Comparison of ENCODE assay signal across 1 cellular context in the genomic region with DNA sequence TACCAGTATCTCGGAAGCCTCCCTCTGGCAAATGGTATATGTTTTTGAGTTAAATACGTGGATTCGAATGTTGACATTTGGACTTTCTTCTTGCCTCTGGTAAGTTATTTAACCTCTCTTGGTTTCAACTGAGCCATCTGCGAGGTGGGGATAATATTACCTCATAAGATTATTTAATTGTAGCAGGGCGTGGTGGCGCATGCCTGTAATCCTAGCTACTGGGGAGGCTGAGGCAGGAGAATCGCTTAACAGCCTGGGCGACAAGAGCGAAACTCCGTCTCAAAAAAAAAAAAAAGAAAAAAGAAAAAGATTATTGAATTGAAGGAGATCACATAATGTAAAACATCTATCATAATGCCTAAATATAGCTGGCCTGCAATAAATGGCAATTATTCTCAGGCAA.
TF ChIP-seq lines count a peak whose summit lies in the region.

No MANE protein-coding gene starts in this region.

TF ChIP-seq in liver, 16 proteins besides CTCF, POLR2A, EP300 and RAD21 (continued from another document):
- TF ChIP-seq, protein P1, sequence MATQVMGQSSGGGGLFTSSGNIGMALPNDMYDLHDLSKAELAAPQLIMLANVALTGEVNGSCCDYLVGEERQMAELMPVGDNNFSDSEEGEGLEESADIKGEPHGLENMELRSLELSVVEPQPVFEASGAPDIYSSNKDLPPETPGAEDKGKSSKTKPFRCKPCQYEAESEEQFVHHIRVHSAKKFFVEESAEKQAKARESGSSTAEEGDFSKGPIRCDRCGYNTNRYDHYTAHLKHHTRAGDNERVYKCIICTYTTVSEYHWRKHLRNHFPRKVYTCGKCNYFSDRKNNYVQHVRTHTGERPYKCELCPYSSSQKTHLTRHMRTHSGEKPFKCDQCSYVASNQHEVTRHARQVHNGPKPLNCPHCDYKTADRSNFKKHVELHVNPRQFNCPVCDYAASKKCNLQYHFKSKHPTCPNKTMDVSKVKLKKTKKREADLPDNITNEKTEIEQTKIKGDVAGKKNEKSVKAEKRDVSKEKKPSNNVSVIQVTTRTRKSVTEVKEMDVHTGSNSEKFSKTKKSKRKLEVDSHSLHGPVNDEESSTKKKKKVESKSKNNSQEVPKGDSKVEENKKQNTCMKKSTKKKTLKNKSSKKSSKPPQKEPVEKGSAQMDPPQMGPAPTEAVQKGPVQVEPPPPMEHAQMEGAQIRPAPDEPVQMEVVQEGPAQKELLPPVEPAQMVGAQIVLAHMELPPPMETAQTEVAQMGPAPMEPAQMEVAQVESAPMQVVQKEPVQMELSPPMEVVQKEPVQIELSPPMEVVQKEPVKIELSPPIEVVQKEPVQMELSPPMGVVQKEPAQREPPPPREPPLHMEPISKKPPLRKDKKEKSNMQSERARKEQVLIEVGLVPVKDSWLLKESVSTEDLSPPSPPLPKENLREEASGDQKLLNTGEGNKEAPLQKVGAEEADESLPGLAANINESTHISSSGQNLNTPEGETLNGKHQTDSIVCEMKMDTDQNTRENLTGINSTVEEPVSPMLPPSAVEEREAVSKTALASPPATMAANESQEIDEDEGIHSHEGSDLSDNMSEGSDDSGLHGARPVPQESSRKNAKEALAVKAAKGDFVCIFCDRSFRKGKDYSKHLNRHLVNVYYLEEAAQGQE (IDR thresholded peaks at IDR 0.05) = no peak
- TF ChIP-seq FOXA2 (IDR thresholded peaks at IDR 0.05) (no peak), TAF1 (conservative IDR thresholded peaks at IDR 0.05) (no peak), SP1 (IDR thresholded peaks at IDR 0.05) (no peak), JUND (IDR thresholded peaks at IDR 0.05) (no peak)
- TF ChIP-seq, protein P2, sequence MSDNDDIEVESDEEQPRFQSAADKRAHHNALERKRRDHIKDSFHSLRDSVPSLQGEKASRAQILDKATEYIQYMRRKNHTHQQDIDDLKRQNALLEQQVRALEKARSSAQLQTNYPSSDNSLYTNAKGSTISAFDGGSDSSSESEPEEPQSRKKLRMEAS (IDR thresholded peaks at IDR 0.05) = no peak
